ENCODE assay signal across 30 cellular contexts in the genomic region with DNA sequence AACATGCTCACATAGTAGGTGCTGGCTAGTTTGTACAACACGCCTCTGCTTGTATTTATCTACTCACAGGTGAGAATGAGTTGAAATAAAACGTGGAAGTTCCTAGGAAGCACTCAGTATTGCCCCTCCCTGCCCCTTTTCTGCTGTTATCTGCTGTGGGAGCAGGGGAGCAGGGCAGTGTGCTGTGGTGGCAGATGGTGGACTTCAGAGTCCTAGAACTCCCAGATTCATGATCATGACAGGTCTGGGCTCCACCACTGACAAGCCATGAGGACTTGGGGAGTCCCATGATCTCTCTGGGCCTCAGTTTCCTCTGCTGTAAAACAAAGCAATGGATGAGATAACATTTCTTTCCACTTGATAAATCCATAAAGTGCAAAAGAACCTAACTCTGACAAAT. TPM values are rescaled to one million over a fixed set of nuclear protein-coding genes. Genes with fewer than 3 reads are reported as not detected.
DNase-seq lines count a peak whose midpoint lies in the region; ATAC-seq, FAIRE-seq and TF ChIP-seq lines count a peak whose summit lies in the region.
"Had no signal": no experiment of that assay in that cellular context is flagged by ENCODE, and none has a peak within 500 bp of the region (broad histone marks: within the 10 kb centered on the region; RNA-seq: fewer than 3 reads in every experiment).

No MANE protein-coding gene starts in this region.

- no peak overlapping the region; the same call in 1 of the 2 replicates for H3K27ac ChIP-seq in DND-41 (ENCODE audit: low read length)
- H3K27ac ChIP-seq in naive thymus-derived CD4-positive, alpha-beta T cell (ENCODE audit: low read depth, low read length): peak overlapping the region; percentile 94
- H3K27ac ChIP-seq: coronary artery, esophagus squamous epithelium, gastrocnemius medialis, hepatocyte, SJSA1 had no signal

- H3K36me3 Mint-ChIP-seq in activated CD8-positive, alpha-beta memory T cell treated with anti-CD3 and anti-CD28 coated beads, Interleukin-2, amount 10 ng/mL, durations not matched to agents 7 days and 5 days: peaks cover 51% of the 10 kb centered on the region
- H3K36me3 Mint-ChIP-seq in activated T-helper 1 cell treated with anti-CD3 and anti-CD28 coated beads, Interleukin-12 subunit alpha, Interleukin-12 subunit beta, Interleukin-2, Interleukin-4 antibody, amounts not matched to agents 30 ng/mL and 10 ng/mL and 1 ng/mL, durations not matched to agents 14 hours and 24 hours and 36 hours (ENCODE audit: low read depth): peaks cover 52% of the 10 kb centered on the region
- peaks cover 11 to 69% (median 18%) of the 10 kb centered on the region in 5 donors for H3K36me3 Mint-ChIP-seq in naive thymus-derived CD4-positive, alpha-beta T cell

- H3K27me3 ChIP-seq in DND-41 (ENCODE audit: insufficient read depth, low read length, poor library complexity): no peaks in the 10 kb centered on the region
- H3K27me3 ChIP-seq in naive thymus-derived CD4-positive, alpha-beta T cell (ENCODE audit: control insufficient read depth in 2 of 2, insufficient read depth in 2 of 2, low read length in 2 of 2): no peaks in the 10 kb centered on the region
- H3K27me3 ChIP-seq: esophagus squamous epithelium, gastrocnemius medialis, hepatocyte had no signal

- H3K9ac ChIP-seq in DND-41 (ENCODE audit: low read depth, low read length): no peak overlapping the region

- H3K4me2 ChIP-seq in DND-41 (ENCODE audit: insufficient read depth, low read length): no peak overlapping the region
- H3K4me2 ChIP-seq: hepatocyte, smooth muscle cell had no signal

- no peak for TF ChIP-seq CTCF in DND-41 (IDR thresholded peaks at IDR 0.05; ENCODE audit: borderline replicate concordance, extremely low read depth, low read length, poor library complexity, severe bottlenecking)

- peaks cover 7% of the 10 kb centered on the region; the same call in 1 of the 2 replicates for H3K36me3 ChIP-seq in DND-41 (ENCODE audit: insufficient read depth, low read length)
- peaks cover 0 to 15% (median 5%) of the 10 kb centered on the region in 3 experiments for H3K36me3 ChIP-seq in naive thymus-derived CD4-positive, alpha-beta T cell (ENCODE audit: control insufficient read depth in 2 of 3, insufficient read depth in 3 of 3, low read length in 3 of 3)
- H3K36me3 ChIP-seq: esophagus squamous epithelium, gastrocnemius medialis, SJSA1 had no signal

- peaks cover 63% of the 10 kb centered on the region for H3K4me1 Mint-ChIP-seq in activated CD8-positive, alpha-beta memory T cell treated with anti-CD3 and anti-CD28 coated beads, Interleukin-2, amount 10 ng/mL, durations not matched to agents 7 days and 5 days
- H3K4me1 Mint-ChIP-seq in activated T-helper 1 cell treated with anti-CD3 and anti-CD28 coated beads, Interleukin-12 subunit alpha, Interleukin-12 subunit beta, Interleukin-2, Interleukin-4 antibody, amounts not matched to agents 30 ng/mL and 10 ng/mL and 1 ng/mL, durations not matched to agents 14 hours and 24 hours and 36 hours (ENCODE audit: low read depth): peaks cover 95% of the 10 kb centered on the region
- H3K4me1 Mint-ChIP-seq in naive thymus-derived CD4-positive, alpha-beta T cell: peaks cover 45 to 100% (median 95%) of the 10 kb centered on the region in 7 donors
- H3K4me1 Mint-ChIP-seq: naive B cell had no signal

- TF ChIP-seq POLR2A in H54 (IDR thresholded peaks at IDR 0.05; ENCODE audit: low read depth, low read length): no peak

- H3K79me2 ChIP-seq in DND-41 (ENCODE audit: insufficient read depth, low read length): no peaks in the 10 kb centered on the region
- H3K79me2 ChIP-seq: hepatocyte had no signal

- H3K9me3 Mint-ChIP-seq in activated CD8-positive, alpha-beta memory T cell treated with anti-CD3 and anti-CD28 coated beads, Interleukin-2, amount 10 ng/mL, durations not matched to agents 7 days and 5 days (ENCODE audit: low read depth): no peaks in the 10 kb centered on the region
- H3K9me3 Mint-ChIP-seq in activated T-helper 1 cell treated with anti-CD3 and anti-CD28 coated beads, Interleukin-12 subunit alpha, Interleukin-12 subunit beta, Interleukin-2, Interleukin-4 antibody, amounts not matched to agents 30 ng/mL and 10 ng/mL and 1 ng/mL, durations not matched to agents 14 hours and 24 hours and 36 hours: no peaks in the 10 kb centered on the region
- H3K9me3 Mint-ChIP-seq in naive thymus-derived CD4-positive, alpha-beta T cell: peaks cover 0 to 3% (median 0%) of the 10 kb centered on the region in 11 donors
- H3K9me3 Mint-ChIP-seq: endodermal cell, naive B cell had no signal

- no peak for FAIRE-seq in H54 (lab: Jason Lieb, UNC)
- FAIRE-seq: urothelium cell line had no signal

- POLR2A ChIA-PET in naive thymus-derived CD4-positive, alpha-beta T cell (lab: Charles Lee): interaction anchor here (0.7 to 16.1 kb wide), 8 partner anchors 8 to 118 kb away, joined by 3 to 378 read pairs (median 6); partner anchors contain the start of gene PRKCQ

- no peaks in the 10 kb centered on the region for H3K27me3 Mint-ChIP-seq in activated CD8-positive, alpha-beta memory T cell treated with anti-CD3 and anti-CD28 coated beads, Interleukin-2, amount 10 ng/mL, durations not matched to agents 7 days and 5 days
- no peaks in the 10 kb centered on the region for H3K27me3 Mint-ChIP-seq in activated T-helper 1 cell treated with anti-CD3 and anti-CD28 coated beads, Interleukin-12 subunit alpha, Interleukin-12 subunit beta, Interleukin-2, Interleukin-4 antibody, amounts not matched to agents 30 ng/mL and 10 ng/mL and 1 ng/mL, durations not matched to agents 14 hours and 24 hours and 36 hours (ENCODE audit: insufficient read depth)
- no peaks in the 10 kb centered on the region for H3K27me3 Mint-ChIP-seq in naive thymus-derived CD4-positive, alpha-beta T cell
- H3K27me3 Mint-ChIP-seq: naive B cell had no signal

- ATAC-seq in activated CD8-positive, alpha-beta memory T cell treated with anti-CD3 and anti-CD28 coated beads, Interleukin-2, amount 10 ng/mL, durations not matched to agents 7 days and 5 days: peak; percentile 34
- ATAC-seq in DND-41 (ENCODE audit: insufficient read depth, low read depth) (0 out of 3 replicates have a peak, but pooled peaks have one; percentile 39), HG02610 (IDR thresholded peaks at IDR 0.05; ENCODE audit: unreplicated experiment) (no peak)
- ATAC-seq in naive thymus-derived CD4-positive, alpha-beta T cell: no peak
- ATAC-seq: gastrocnemius medialis, HCT116 had no signal

- H3K4me3 Mint-ChIP-seq in activated CD8-positive, alpha-beta memory T cell treated with anti-CD3 and anti-CD28 coated beads, Interleukin-2, amount 10 ng/mL, durations not matched to agents 7 days and 5 days: no peak overlapping the region
- H3K4me3 Mint-ChIP-seq in activated T-helper 1 cell treated with anti-CD3 and anti-CD28 coated beads, Interleukin-12 subunit alpha, Interleukin-12 subunit beta, Interleukin-2, Interleukin-4 antibody, amounts not matched to agents 30 ng/mL and 10 ng/mL and 1 ng/mL, durations not matched to agents 14 hours and 24 hours and 36 hours: peak overlapping the region; percentile 67
- H3K4me3 Mint-ChIP-seq in naive thymus-derived CD4-positive, alpha-beta T cell: peak overlapping the region; percentile 53 to 97 (median 83)
- H3K4me3 Mint-ChIP-seq: B cell, endodermal cell, naive B cell had no signal

- no peak overlapping the region for H3K4me3 ChIP-seq in DND-41 (ENCODE audit: low read depth in 1 of 2, low read length in 2 of 2)
- peak overlapping the region; percentile 21 for H3K4me3 ChIP-seq in naive thymus-derived CD4-positive, alpha-beta T cell (ENCODE audit: low read length)
- H3K4me3 ChIP-seq: coronary artery, esophagus squamous epithelium, gastrocnemius medialis, hepatocyte, SJSA1, smooth muscle cell had no signal

- peaks cover 27% of the 10 kb centered on the region for H3K4me1 ChIP-seq in DND-41 (ENCODE audit: insufficient read depth, low read length)
- peaks cover 34 to 88% of the 10 kb centered on the region in 2 donors for H3K4me1 ChIP-seq in naive thymus-derived CD4-positive, alpha-beta T cell (ENCODE audit: control insufficient read depth in 2 of 2, insufficient read depth in 2 of 2, low read length in 2 of 2)
- H3K4me1 ChIP-seq: Caco-2, esophagus squamous epithelium, SJSA1 had no signal

- DNase-seq in activated CD8-positive, alpha-beta memory T cell treated with anti-CD3 and anti-CD28 coated beads, Interleukin-2, amount 10 ng/mL, durations not matched to agents 7 days and 5 days: no peak
- no peak for DNase-seq in activated CD8-positive, alpha-beta memory T cell treated with anti-CD3 and anti-CD28 coated beads, Interleukin-2, amount 50 U/mL, for 48 hours
- DNase-seq in DND-41: no peak
- no peak for DNase-seq in activated T-helper 1 cell treated with anti-CD3 and anti-CD28 coated beads, Interleukin-12 subunit alpha, Interleukin-12 subunit beta, Interleukin-2, Interleukin-4 antibody, amounts not matched to agents 30 ng/mL and 10 ng/mL and 1 ng/mL, durations not matched to agents 14 hours and 24 hours and 36 hours (ENCODE audit: low spot score)
- no peak for DNase-seq in naive thymus-derived CD4-positive, alpha-beta T cell
- no peak for DNase-seq in pons (ENCODE audit: low spot score)
- no peak for DNase-seq in H54 (ENCODE audit: insufficient read length, low spot score)
- DNase-seq: amniotic stem cell, Caco-2, DMS79, endodermal cell, esophagus squamous epithelium, gastrocnemius medialis, Kasumi-1, naive B cell, NCI-H1092, NCI-H1930, NCI-H526 treated with DMSO at 0.1 percent for 48 hours, retina had no signal

- H4K20me1 ChIP-seq in DND-41 (ENCODE audit: insufficient read depth, low read length): no peaks in the 10 kb centered on the region

- no peak overlapping the region for H2AFZ ChIP-seq in DND-41 (ENCODE audit: low read depth, low read length)
- H2AFZ ChIP-seq: hepatocyte had no signal

- CTCF ChIA-PET in activated CD8-positive, alpha-beta memory T cell treated with anti-CD3 and anti-CD28 coated beads, Interleukin-2, amount 10 ng/mL, durations not matched to agents 7 days and 5 days (lab: Charles Lee): interaction anchor here (0.8 to 2.1 kb wide), 2 partner anchors 16 to 52 kb away, joined by 4 to 9 read pairs; no protein-coding TSS in a partner anchor
- CTCF ChIA-PET in naive thymus-derived CD4-positive, alpha-beta T cell (lab: Charles Lee): interaction anchor here (1.0 to 13.4 kb wide), 5 partner anchors 10 to 118 kb away, joined by 3 to 206 read pairs (median 4); partner anchors contain the start of gene PRKCQ

- peak overlapping the region; percentile 91 for H3K27ac Mint-ChIP-seq in activated CD8-positive, alpha-beta memory T cell treated with anti-CD3 and anti-CD28 coated beads, Interleukin-2, amount 10 ng/mL, durations not matched to agents 7 days and 5 days
- H3K27ac Mint-ChIP-seq in activated T-helper 1 cell treated with anti-CD3 and anti-CD28 coated beads, Interleukin-12 subunit alpha, Interleukin-12 subunit beta, Interleukin-2, Interleukin-4 antibody, amounts not matched to agents 30 ng/mL and 10 ng/mL and 1 ng/mL, durations not matched to agents 14 hours and 24 hours and 36 hours: peak overlapping the region; percentile 93
- H3K27ac Mint-ChIP-seq in naive thymus-derived CD4-positive, alpha-beta T cell: peak overlapping the region; percentile 96 to 99 (median 97)
- H3K27ac Mint-ChIP-seq: B cell, endodermal cell, naive B cell had no signal

- intact Hi-C loops in activated T-helper 1 cell treated with anti-CD3 and anti-CD28 coated beads, Interleukin-12 subunit alpha, Interleukin-12 subunit beta, Interleukin-2, Interleukin-4 antibody, amounts not matched to agents 30 ng/mL and 10 ng/mL and 1 ng/mL, durations not matched to agents 14 hours and 24 hours and 36 hours (cut with micrococcal nuclease): loop anchor here (1.0 to 5.0 kb wide), 8 partner anchors 8 to 389 kb away; partner anchors contain the start of gene PFKFB3
- intact Hi-C loops in naive thymus-derived CD4-positive, alpha-beta T cell (cut with micrococcal nuclease): loop anchor here (1.0 to 10.0 kb wide), 8 partner anchors 8 to 678 kb away; no protein-coding TSS in a partner anchor

- no peaks in the 10 kb centered on the region for H3K9me3 ChIP-seq in DND-41 (ENCODE audit: insufficient read depth, low read length, severe bottlenecking)
- no peaks in the 10 kb centered on the region for H3K9me3 ChIP-seq in naive thymus-derived CD4-positive, alpha-beta T cell (ENCODE audit: control insufficient read depth in 2 of 3, low read length in 3 of 3)
- H3K9me3 ChIP-seq: Caco-2, esophagus squamous epithelium, gastrocnemius medialis, SJSA1 had no signal

RNA-seq across cellular contexts. Expression of gene PRKCQ, which starts 11.6 kb away (rescaled TPM):
- total RNA-seq in activated CD8-positive, alpha-beta memory T cell treated with anti-CD3 and anti-CD28 coated beads, Interleukin-2, amount 10 ng/mL, durations not matched to agents 7 days and 5 days: 10 to 100 TPM; 51.0 to 58.7 TPM
- 45.9 and 50.4 TPM in 2 replicates for total RNA-seq in activated T-helper 1 cell treated with anti-CD3 and anti-CD28 coated beads, Interleukin-12 subunit alpha, Interleukin-12 subunit beta, Interleukin-2, Interleukin-4 antibody, amounts not matched to agents 30 ng/mL and 10 ng/mL and 1 ng/mL, durations not matched to agents 14 hours and 24 hours and 36 hours
- 10 to 100 TPM; 45.9 to 68.3 (median 65.8) TPM for total RNA-seq in naive thymus-derived CD4-positive, alpha-beta T cell
- polyA plus RNA-seq in naive thymus-derived CD4-positive, alpha-beta T cell: 10 to 100 TPM; 44.3 to 74.5 TPM
- total RNA-seq: A673, osteoblast, RPMI7951, SJSA1 had no signal

Comparison
In these comparisons a context has a peak if more than half of its experiments do, and no peak if none do; other contexts are left out.
1. ATAC-seq: peak in activated CD8-positive, alpha-beta memory T cell treated with anti-CD3 and anti-CD28 coated beads, Interleukin-2, amount 10 ng/mL, durations not matched to agents 7 days and 5 days (single experiment) and DND-41 (single experiment); none in naive thymus-derived CD4-positive, alpha-beta T cell (single experiment) and HG02610 (single experiment).
2. Peak in every context shown above with its lines, with median percentiles within 50 percentile points of each other: H3K27ac Mint-ChIP-seq.